9 cellular contexts compared by ENCODE assay signal in genomic region chr2:46239847-46240181, GRCh38. TPM values are rescaled to one million over a fixed set of nuclear protein-coding genes. Genes with fewer than 3 reads are reported as not detected.
DNase-seq lines count a peak whose midpoint lies in the region; ATAC-seq lines count a peak whose summit lies in the region.
"Had no signal": no experiment of that assay in that cellular context is flagged by ENCODE, and none has a peak within 500 bp of the region (broad histone marks: within the 10 kb centered on the region; RNA-seq: fewer than 3 reads in every experiment).

No MANE protein-coding gene starts in this region.

- peaks cover 27 to 45% (median 42%) of the 10 kb centered on the region in 3 donors for H3K4me1 Mint-ChIP-seq in T-cell
- H3K4me1 Mint-ChIP-seq in activated T-helper 17 cell treated with anti-CD3 and anti-CD28 coated beads, Interleukin-2, amount 50 U/mL, for 72 hours, result peaks cover 25% of the 10 kb centered on the region

- no peaks in the 10 kb centered on the region for H3K27me3 Mint-ChIP-seq in T-cell
- H3K27me3 Mint-ChIP-seq in activated T-helper 17 cell treated with anti-CD3 and anti-CD28 coated beads, Interleukin-2, amount 50 U/mL, for 72 hours, result no peaks in the 10 kb centered on the region

- H3K4me3 Mint-ChIP-seq in T-cell, result peak overlapping the region in 1 of 3 donors; percentile 31
- peak overlapping the region; percentile 60 for H3K4me3 Mint-ChIP-seq in activated T-helper 17 cell treated with anti-CD3 and anti-CD28 coated beads, Interleukin-2, amount 50 U/mL, for 72 hours
- H3K4me3 Mint-ChIP-seq: CD14-positive monocyte had no signal

- CTCF ChIA-PET in T-cell (lab: Charles Lee), result interaction anchor here in 1 of 2 donors (0.6 to 1.3 kb wide), 3 partner anchors 10 to 301 kb away, joined by 3 to 7 read pairs (median 4); no protein-coding TSS in a partner anchor

- H3K36me3 Mint-ChIP-seq in T-cell, result no peaks in the 10 kb centered on the region
- peaks cover 5% of the 10 kb centered on the region for H3K36me3 Mint-ChIP-seq in activated T-helper 17 cell treated with anti-CD3 and anti-CD28 coated beads, Interleukin-2, amount 50 U/mL, for 72 hours (ENCODE audit: low read depth)
- H3K36me3 Mint-ChIP-seq: CD14-positive monocyte had no signal

- peak; percentile 65 for ATAC-seq in GM19035 (IDR thresholded peaks at IDR 0.05; ENCODE audit: unreplicated experiment)
- ATAC-seq in T-cell (replicated peaks in 1 of 4), result peak; percentile 95 to 100 (median 98)
- peak; percentile 93 for ATAC-seq in activated T-helper 17 cell treated with anti-CD3 and anti-CD28 coated beads, Interleukin-2, amount 50 U/mL, for 72 hours (replicated peaks)
- no peak for ATAC-seq in HG02571 (IDR thresholded peaks at IDR 0.05; ENCODE audit: unreplicated experiment)
- no peak for ATAC-seq in left colon

- POLR2A ChIA-PET in T-cell (lab: Charles Lee), result interaction anchor here in 1 of 2 donors (0.5 kb wide), 1 partner anchor 332 kb away, joined by 3 read pairs; no protein-coding TSS in a partner anchor

- DNase-seq in T-cell (peak; percentile 25 to 68 (median 52)), kidney tubule cell (ENCODE audit: low spot score) (no peak), 8988T (no peak), left colon (no peak)
- peak; percentile 80 for DNase-seq in stimulated activated CD4-positive, alpha-beta T cell treated with anti-CD3 and anti-CD28 coated beads, Interleukin-1b, Interleukin-23, amount 100 ng/mL, for 48 hours

- peak overlapping the region; percentile 92 for H3K27ac Mint-ChIP-seq in T-cell
- H3K27ac Mint-ChIP-seq in activated T-helper 17 cell treated with anti-CD3 and anti-CD28 coated beads, Interleukin-2, amount 50 U/mL, for 72 hours, result peak overlapping the region; percentile 83

- no peaks in the 10 kb centered on the region for H3K9me3 Mint-ChIP-seq in T-cell
- H3K9me3 Mint-ChIP-seq in activated T-helper 17 cell treated with anti-CD3 and anti-CD28 coated beads, Interleukin-2, amount 50 U/mL, for 72 hours, result no peaks in the 10 kb centered on the region

- intact Hi-C loops in left colon (cut with DNase I, micrococcal nuclease), result no loop called here

RNA-seq across cellular contexts. Expression of gene EPAS1, which starts 57.4 kb away (rescaled TPM):
- total RNA-seq in T-cell (1 to 10 TPM; 1.0 to 4.0 (median 3.0) TPM), left colon (100 to 1,000 TPM; 155 to 226 TPM)
- total RNA-seq in activated T-helper 17 cell treated with anti-CD3 and anti-CD28 coated beads, Interleukin-2, amount 50 U/mL, for 72 hours, result 100 to 1,000 TPM in 1 of 2 donors, 10 to 100 TPM in 1; 53.7 to 210 TPM

Comparison
In these comparisons a context has a peak if more than half of its experiments do, and no peak if none do; other contexts are left out.
1. ATAC-seq: peak in GM19035 (single experiment), T-cell (4 of 4) and activated T-helper 17 cell treated with anti-CD3 and anti-CD28 coated beads, Interleukin-2, amount 50 U/mL, for 72 hours (single experiment); none in HG02571 (single experiment) and left colon (single experiment).
2. DNase-seq: peak in T-cell (34 of 34) and stimulated activated CD4-positive, alpha-beta T cell treated with anti-CD3 and anti-CD28 coated beads, Interleukin-1b, Interleukin-23, amount 100 ng/mL, for 48 hours (single experiment); none in kidney tubule cell (single experiment), 8988T (single experiment) and left colon (0 of 2).
3. RNA of gene EPAS1, which starts 57.4 kb away (total RNA-seq): 155 to 226 TPM in left colon and 53.7 to 210 TPM in activated T-helper 17 cell treated with anti-CD3 and anti-CD28 coated beads, Interleukin-2, amount 50 U/mL, for 72 hours; 1.0 to 4.0 TPM in T-cell; every median in the first group is over 10 times any median in the second.